Comparison of ENCODE assay signal across 8 cellular contexts in genomic region chr20:57399587-57400261, GRCh38. TPM values are rescaled to one million over a fixed set of nuclear protein-coding genes. Genes with fewer than 3 reads are reported as not detected.
DNase-seq lines count a peak whose midpoint lies in the region; ATAC-seq and TF ChIP-seq lines count a peak whose summit lies in the region.

No MANE protein-coding gene starts in this region.

- H3K27ac ChIP-seq in testis, result peak overlapping the region; percentile 2 to 56

- H3K27me3 Mint-ChIP-seq in activated CD8-positive, alpha-beta T cell treated with anti-CD3 and anti-CD28 coated beads, Interleukin-2, amount 10 ng/mL, durations not matched to agents 7 days and 5 days (ENCODE audit: low read depth), result no peaks in the 10 kb centered on the region

- peaks cover 91% of the 10 kb centered on the region for H3K4me1 Mint-ChIP-seq in activated CD8-positive, alpha-beta T cell treated with anti-CD3 and anti-CD28 coated beads, Interleukin-2, amount 10 ng/mL, durations not matched to agents 7 days and 5 days (ENCODE audit: low read depth)

- WGBS in testis, 2 donors, result 38 to 51% methylated on average over 20 to 23 of the region's 23 CpGs

- ATAC-seq in GM18520 (IDR thresholded peaks at IDR 0.05; ENCODE audit: unreplicated experiment), result peak; percentile 45
- ATAC-seq in HG02798 (IDR thresholded peaks at IDR 0.05; ENCODE audit: poor library complexity, unreplicated experiment), result peak; percentile 50
- ATAC-seq in activated CD8-positive, alpha-beta T cell treated with anti-CD3 and anti-CD28 coated beads, Interleukin-2, amount 10 ng/mL, durations not matched to agents 7 days and 5 days, result no peak

- H3K36me3 Mint-ChIP-seq in activated CD8-positive, alpha-beta T cell treated with anti-CD3 and anti-CD28 coated beads, Interleukin-2, amount 10 ng/mL, durations not matched to agents 7 days and 5 days (ENCODE audit: low read depth), result peaks cover 77% of the 10 kb centered on the region

- TF ChIP-seq POLR2A in testis (IDR thresholded peaks at IDR 0.05), result no peak

- CTCF ChIA-PET in activated CD8-positive, alpha-beta T cell treated with anti-CD3 and anti-CD28 coated beads, Interleukin-2, amount 10 ng/mL, durations not matched to agents 7 days and 5 days (lab: Charles Lee), result interaction anchor here (0.5 to 2.6 kb wide), 5 partner anchors 10 to 96 kb away, joined by 3 to 20 read pairs (median 7); no protein-coding TSS in a partner anchor

- POLR2A ChIA-PET in activated CD8-positive, alpha-beta T cell treated with anti-CD3 and anti-CD28 coated beads, Interleukin-2, amount 10 ng/mL, durations not matched to agents 7 days and 5 days (lab: Charles Lee), result interaction anchor here (1.1 to 3.2 kb wide), 2 partner anchors 10 to 55 kb away, joined by 5 to 18 read pairs; partner anchors contain the start of gene RBM38

- H3K4me3 Mint-ChIP-seq in activated CD8-positive, alpha-beta T cell treated with anti-CD3 and anti-CD28 coated beads, Interleukin-2, amount 10 ng/mL, durations not matched to agents 7 days and 5 days, result peak overlapping the region; percentile 81

- intact Hi-C loops in testis (cut with DNase I; ENCODE audit: low total_unique reads), result loop anchor here (10.0 kb wide), 1 partner anchor 45 kb away; no protein-coding TSS in a partner anchor

- no peaks in the 10 kb centered on the region for H3K36me3 ChIP-seq in testis (ENCODE audit: low read depth, missing control alignments)

- no peaks in the 10 kb centered on the region for H3K27me3 ChIP-seq in testis

- no peak for DNase-seq in activated CD8-positive, alpha-beta T cell treated with anti-CD3 and anti-CD28 coated beads, Interleukin-2, amount 10 ng/mL, durations not matched to agents 7 days and 5 days
- DNase-seq in kidney glomerular epithelial cell (lab: John Stamatoyannopoulos, UW) (peak; percentile 48), testis (peak; percentile 59), SKM-1 (lab: John Stamatoyannopoulos, UW; ENCODE audit: unreplicated experiment) (no peak), H4 (ENCODE audit: low spot score) (no peak), cerebellar cortex (ENCODE audit: low spot score) (no peak)

- H3K9me3 ChIP-seq in testis, result no peaks in the 10 kb centered on the region

- peak overlapping the region; percentile 94 for H3K27ac Mint-ChIP-seq in activated CD8-positive, alpha-beta T cell treated with anti-CD3 and anti-CD28 coated beads, Interleukin-2, amount 10 ng/mL, durations not matched to agents 7 days and 5 days

- no peak overlapping the region for H3K4me3 ChIP-seq in testis

- H3K4me1 ChIP-seq in testis, result peaks cover 62% of the 10 kb centered on the region

- no peaks in the 10 kb centered on the region for H3K9me3 Mint-ChIP-seq in activated CD8-positive, alpha-beta T cell treated with anti-CD3 and anti-CD28 coated beads, Interleukin-2, amount 10 ng/mL, durations not matched to agents 7 days and 5 days (ENCODE audit: insufficient read depth)

- no peak for TF ChIP-seq CTCF in testis (IDR thresholded peaks at IDR 0.05)

RNA-seq across cellular contexts. Expression of gene RBM38, which starts 8.5 kb away (rescaled TPM):
- 10 to 100 TPM; 53.8 to 57.1 TPM for total RNA-seq in activated CD8-positive, alpha-beta T cell treated with anti-CD3 and anti-CD28 coated beads, Interleukin-2, amount 10 ng/mL, durations not matched to agents 7 days and 5 days
- 100 to 1,000 TPM; 108 to 114 TPM for total RNA-seq in testis
- 69.6 TPM for polyA plus RNA-seq in testis (ENCODE audit: insufficient read depth, low read depth, low replicate concordance)
- total RNA-seq in H4 (2014; rRNA removed; shearing (Covaris generic)), result 7.4 and 12.3 TPM in 2 replicates

RNA-seq across cellular contexts. Expression of gene RAE1, which starts 48.7 kb away (rescaled TPM):
- 10 to 100 TPM; 35.0 to 37.2 TPM for total RNA-seq in activated CD8-positive, alpha-beta T cell treated with anti-CD3 and anti-CD28 coated beads, Interleukin-2, amount 10 ng/mL, durations not matched to agents 7 days and 5 days
- 100 to 1,000 TPM; 111 to 157 TPM for total RNA-seq in testis
- 292 TPM for polyA plus RNA-seq in testis (ENCODE audit: insufficient read depth, low read depth, low replicate concordance)
- 51.1 and 57.1 TPM in 2 replicates for total RNA-seq in H4 (2014; rRNA removed; shearing (Covaris generic))

Comparison
In these comparisons a context has a peak if more than half of its experiments do, and no peak if none do; other contexts are left out.
1. DNase-seq: peak in kidney glomerular epithelial cell (single experiment) and testis (single experiment); none in activated CD8-positive, alpha-beta T cell treated with anti-CD3 and anti-CD28 coated beads, Interleukin-2, amount 10 ng/mL, durations not matched to agents 7 days and 5 days (single experiment), SKM-1 (single experiment), H4 (single experiment) and cerebellar cortex (single experiment).